ENCODE assay signal across 8 cellular contexts in the genomic region with DNA sequence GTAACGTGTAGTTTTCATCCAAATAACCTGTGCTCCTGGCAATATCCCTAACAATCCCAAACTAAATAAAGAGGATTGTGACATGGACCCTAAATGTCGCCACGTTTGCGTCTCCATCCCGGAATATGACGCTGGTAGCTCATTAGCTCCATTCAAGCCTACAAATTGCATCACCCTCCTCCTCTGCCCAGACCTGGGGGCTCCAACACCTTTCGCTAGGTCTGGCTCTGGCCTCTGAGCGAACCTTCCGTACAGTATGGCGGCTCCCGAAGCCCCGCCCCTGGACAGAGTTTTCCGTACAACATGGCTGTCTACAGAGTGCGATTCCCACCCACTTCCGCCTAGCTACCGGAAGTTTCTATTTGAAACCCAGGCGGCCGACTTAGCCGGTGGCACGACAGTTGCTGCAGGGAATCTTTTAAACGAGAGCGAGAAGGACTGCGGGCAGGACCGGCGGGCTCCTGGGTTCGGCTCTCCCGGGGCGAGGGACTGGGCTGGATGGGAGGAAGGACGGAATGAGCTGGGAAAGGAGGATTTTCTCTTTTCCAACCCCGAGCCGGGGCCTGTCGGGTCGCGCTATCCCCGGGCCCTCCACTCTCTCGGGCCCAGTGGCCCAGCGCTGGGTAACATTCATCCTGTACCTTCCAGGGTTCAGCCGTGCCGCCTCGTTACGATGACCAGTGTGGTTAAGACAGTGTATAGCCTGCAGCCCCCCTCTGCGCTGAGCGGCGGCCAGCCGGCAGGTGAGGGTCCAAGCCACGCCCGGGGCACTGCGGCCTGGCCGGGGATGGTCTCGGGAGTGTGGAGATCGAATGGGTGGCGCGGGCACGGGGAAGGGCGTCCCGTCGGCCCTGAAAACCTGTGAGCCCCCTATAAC. TPM values are rescaled to one million over a fixed set of nuclear protein-coding genes. Genes with fewer than 3 reads are reported as not detected.
DNase-seq lines count a peak whose midpoint lies in the region; ATAC-seq, FAIRE-seq and TF ChIP-seq lines count a peak whose summit lies in the region.

Gene KNSTRN (plus strand): TSS at position 142 of the 877 bp plus-strand sequence. CDS start 115 bp downstream, at position 257.

- peak; percentile 92 for ATAC-seq in HG03432 (IDR thresholded peaks at IDR 0.05; ENCODE audit: unreplicated experiment)

- peaks cover 0 to 7% of the 10 kb centered on the region in 2 donors for H3K36me3 ChIP-seq in kidney (ENCODE audit: control insufficient read depth in 1 of 2, insufficient read depth in 2 of 2, low read length in 2 of 2)

- peak within 1 kb of the TSS; percentile 65 to 73 for H3K9ac ChIP-seq in kidney (ENCODE audit: low read length in 2 of 2)

- H3K4me3 ChIP-seq in kidney (ENCODE audit: low read length in 2 of 2), result peak within 1 kb of the TSS; percentile 86 to 87

- FAIRE-seq in kidney (lab: Jason Lieb, UNC), result no peak

- DNase-seq in AML-193 (lab: John Stamatoyannopoulos, UW), result peak; percentile 90 to 91
- peak; percentile 82 for DNase-seq in NCI-H510A (lab: John Stamatoyannopoulos, UW)
- DNase-seq in activated CD4-positive, CD25-positive, alpha-beta regulatory T cell treated with anti-CD3 and anti-CD28 coated beads, Interleukin-2, amount 50 U/mL, for 72 hours, result peak; percentile 87
- DNase-seq in cerebellum (ENCODE audit: low spot score), result peak; percentile 96
- peak; percentile 93 for DNase-seq in kidney
- DNase-seq in stimulated activated CD4-positive, alpha-beta T cell treated with anti-CD3 and anti-CD28 coated beads, Interleukin-15, amount 100 ng/mL, for 24 hours, result peak; percentile 97

- TF ChIP-seq POLR2A in GM19193 (IDR thresholded peaks at IDR 0.05; ENCODE audit: extremely low read depth, insufficient read depth, insufficient read length), result peak; percentile 68

- peaks cover 9 to 11% of the 10 kb centered on the region in 2 donors for H3K4me1 ChIP-seq in kidney (ENCODE audit: control insufficient read depth in 1 of 2, insufficient read depth in 1 of 2, low read depth in 1 of 2, low read length in 2 of 2)

- no peak within 1 kb of the TSS for H3K27ac ChIP-seq in kidney (ENCODE audit: low read depth in 2 of 2, low read length in 2 of 2)

- intact Hi-C loops in kidney (cut with DNase I), result no loop called here

- no peak for TF ChIP-seq CTCF in kidney (IDR thresholded peaks at IDR 0.05; ENCODE audit: borderline replicate concordance, extremely low read depth, insufficient read depth)

- H3K9me3 ChIP-seq in kidney (ENCODE audit: control insufficient read depth in 1 of 2, low read length in 2 of 2), result no peaks in the 10 kb centered on the region

RNA-seq across cellular contexts. Expression of gene KNSTRN, which starts in this region (rescaled TPM):
- total RNA-seq in cerebellum (27.2 TPM), kidney (7.4 TPM)
- polyA plus RNA-seq in kidney (ENCODE audit: insufficient read depth, low read depth, low replicate concordance), result 5.5 TPM
